23 cellular contexts compared by ENCODE assay signal in the genomic region with DNA sequence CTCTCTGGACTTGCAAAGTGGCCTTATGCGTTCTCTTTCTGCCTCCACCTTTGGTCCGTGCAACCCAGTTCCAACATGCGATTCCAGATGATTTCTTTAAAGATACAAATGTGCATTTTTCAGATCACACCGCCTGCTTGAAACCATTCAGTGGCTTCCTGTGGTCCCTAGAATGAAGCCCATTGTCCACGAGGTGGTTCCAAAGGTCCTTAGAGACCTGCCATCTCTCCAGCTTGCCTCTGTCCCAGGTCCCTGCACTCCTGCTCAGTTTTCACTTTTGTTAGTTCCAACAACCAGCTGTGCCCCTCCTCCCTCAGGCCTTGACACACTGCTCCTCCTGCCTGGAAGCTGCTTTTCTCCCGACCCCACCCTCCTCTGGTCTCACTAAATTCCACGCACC. TPM values are rescaled to one million over a fixed set of nuclear protein-coding genes. Genes with fewer than 3 reads are reported as not detected.
DNase-seq lines count a peak whose midpoint lies in the region; ATAC-seq and TF ChIP-seq lines count a peak whose summit lies in the region.
"Had no signal": no experiment of that assay in that cellular context is flagged by ENCODE, and none has a peak within 500 bp of the region (broad histone marks: within the 10 kb centered on the region; RNA-seq: fewer than 3 reads in every experiment).

No MANE protein-coding gene starts in this region.

- H2BK120ac ChIP-seq in H9 (ENCODE audit: low read depth, low read length, poor library complexity, severe bottlenecking) (no peak overlapping the region), mesenchymal stem cell (ENCODE audit: low read depth, low read length) (no peak overlapping the region)

- H2BK5ac ChIP-seq in H9 (ENCODE audit: insufficient read length, low read length) (no peak overlapping the region), mesenchymal stem cell (ENCODE audit: low read depth, low read length, poor library complexity, severe bottlenecking) (no peak overlapping the region)

- no peaks in the 10 kb centered on the region; a peak in 2 of 7 replicates for H3K36me3 Mint-ChIP-seq in H9 (ENCODE audit: insufficient read depth in 1 of 3, low read depth in 3 of 3)
- H3K36me3 Mint-ChIP-seq in stimulated activated memory B cell treated with anti-CD40 and anti-IgM and Interleukin-4, amounts not matched to agents 10 μg/mL and 1 μg/mL and 100 μg/mL, for 72 hours: no peaks in the 10 kb centered on the region
- H3K36me3 Mint-ChIP-seq in activated CD8-positive, alpha-beta T cell treated with anti-CD3 and anti-CD28 coated beads for 36 hours (ENCODE audit: low read depth): peaks cover 4% of the 10 kb centered on the region

- H2BK12ac ChIP-seq in H9 (ENCODE audit: insufficient read length, low read depth, low read length) (no peak overlapping the region), mesenchymal stem cell (ENCODE audit: low read length in 2 of 2) (no peak overlapping the region)

- H3T11ph ChIP-seq in H9 (ENCODE audit: low read length): no peak overlapping the region

- no peaks in the 10 kb centered on the region for H4K20me1 ChIP-seq in H9 (ENCODE audit: control insufficient read depth, insufficient read depth, insufficient read length)

- DNase-seq in H9 (no peak), coronary artery (ENCODE audit: low spot score) (peak; percentile 29), mesenchymal stem cell (no peak), NOMO-1 (lab: John Stamatoyannopoulos, UW; ENCODE audit: unreplicated experiment in 2 of 2) (no peak), kidney tubule cell (ENCODE audit: low spot score) (no peak)
- DNase-seq in activated CD8-positive, alpha-beta T cell treated with anti-CD3 and anti-CD28 coated beads for 36 hours: no peak
- no peak for DNase-seq in stimulated activated CD4-positive, alpha-beta T cell treated with anti-CD3 and anti-CD28 coated beads, Interleukin-15, amount 100 ng/mL, for 24 hours
- DNase-seq: ACHN, COR-L47, DMS 273 treated with DMSO at 0.1 percent for 48 hours, DND-41, NCI-H1048, NCI-H1436, NCI-H1930, NCI-H524 treated with DMSO at 0.1 percent for 48 hours had no signal

- peaks cover 2% of the 10 kb centered on the region for H3K27me3 Mint-ChIP-seq in H9 (ENCODE audit: low read depth)
- H3K27me3 Mint-ChIP-seq in stimulated activated memory B cell treated with anti-CD40 and anti-IgM and Interleukin-4, amounts not matched to agents 10 μg/mL and 1 μg/mL and 100 μg/mL, for 72 hours: no peaks in the 10 kb centered on the region
- H3K27me3 Mint-ChIP-seq in activated CD8-positive, alpha-beta T cell treated with anti-CD3 and anti-CD28 coated beads for 36 hours: peaks cover 1% of the 10 kb centered on the region
- H3K27me3 Mint-ChIP-seq: IgD-negative memory B cell had no signal

- CTCF ChIA-PET in activated CD8-positive, alpha-beta T cell treated with anti-CD3 and anti-CD28 coated beads for 36 hours (lab: Charles Lee): no interaction called here

- no peak overlapping the region for H3K56ac ChIP-seq in H9 (ENCODE audit: insufficient read length, low read depth, low read length)

- H4K8ac ChIP-seq in H9 (replicated peaks; ENCODE audit: insufficient read length, low read depth, low read length) (no peak overlapping the region), mesenchymal stem cell (ENCODE audit: low read length) (no peak overlapping the region)

- H4K5ac ChIP-seq in H9 (ENCODE audit: insufficient read length, low read depth, low read length): peak overlapping the region; percentile 48

- H3K79me1 ChIP-seq in H9 (ENCODE audit: insufficient read depth, low read depth, low read length, poor library complexity, severe bottlenecking) (no peaks in the 10 kb centered on the region), mesenchymal stem cell (replicated peaks; ENCODE audit: low read length, poor library complexity, severe bottlenecking) (peaks cover 2% of the 10 kb centered on the region)

- WGBS in H9 (ENCODE audit: extremely low coverage, insufficient read length, low lambda C conversion rate): no CpG with 5 or more reads among the region's 7 CpGs
- WGBS in mesenchymal stem cell: 90% methylated on average over 7 of the region's 7 CpGs

- H3K9me3 ChIP-seq in H9 (ENCODE audit: control insufficient read depth, low read depth, low read length): no peaks in the 10 kb centered on the region
- no peaks in the 10 kb centered on the region for H3K9me3 ChIP-seq in mesenchymal stem cell (ENCODE audit: control insufficient read depth, low read length)
- H3K9me3 ChIP-seq: HAP-1, MG63 had no signal

- H4K91ac ChIP-seq in H9 (ENCODE audit: insufficient read length, low read depth, low read length): no peak overlapping the region
- H4K91ac ChIP-seq in mesenchymal stem cell (ENCODE audit: low read length): peak overlapping the region; percentile 43

- no peak for ATAC-seq in stimulated activated memory B cell treated with anti-CD40 and anti-IgM and Interleukin-4, amounts not matched to agents 10 μg/mL and 1 μg/mL and 100 μg/mL, for 72 hours
- no peak for ATAC-seq in activated CD8-positive, alpha-beta T cell treated with anti-CD3 and anti-CD28 coated beads for 36 hours
- ATAC-seq: Panc1, Right ventricle myocardium inferior had no signal

- H3K27ac ChIP-seq in H9 (ENCODE audit: insufficient read length, low read depth, low read length) (no peak overlapping the region), coronary artery (no peak overlapping the region), mesenchymal stem cell (ENCODE audit: low read length, poor library complexity, severe bottlenecking) (no peak overlapping the region)
- H3K27ac ChIP-seq: C4-2B, HL-60 had no signal

- POLR2A ChIA-PET in activated CD8-positive, alpha-beta T cell treated with anti-CD3 and anti-CD28 coated beads for 36 hours (lab: Charles Lee): no interaction called here

- no peak overlapping the region for H3K4me3 Mint-ChIP-seq in H9
- no peak overlapping the region for H3K4me3 Mint-ChIP-seq in stimulated activated memory B cell treated with anti-CD40 and anti-IgM and Interleukin-4, amounts not matched to agents 10 μg/mL and 1 μg/mL and 100 μg/mL, for 72 hours
- H3K4me3 Mint-ChIP-seq in activated CD8-positive, alpha-beta T cell treated with anti-CD3 and anti-CD28 coated beads for 36 hours: no peak overlapping the region

- intact Hi-C loops in activated CD8-positive, alpha-beta T cell treated with anti-CD3 and anti-CD28 coated beads for 36 hours (cut with micrococcal nuclease): no loop called here

- H3K4me2 ChIP-seq in H9 (ENCODE audit: insufficient read depth, insufficient read length, low read length): no peak overlapping the region
- no peak overlapping the region for H3K4me2 ChIP-seq in mesenchymal stem cell (ENCODE audit: low read length, poor library complexity, severe bottlenecking)

- no peaks in the 10 kb centered on the region for H3K36me3 ChIP-seq in mesenchymal stem cell (ENCODE audit: control insufficient read depth in 1 of 2, insufficient read depth in 2 of 2, low read depth in 1 of 2, low read length in 2 of 2)
- H3K36me3 ChIP-seq: HAP-1, MG63 had no signal

- H3K4ac ChIP-seq in H9 (ENCODE audit: low read depth, low read length) (no peak overlapping the region), mesenchymal stem cell (ENCODE audit: low read depth in 1 of 2, low read length in 2 of 2) (no peak overlapping the region)

- no peaks in the 10 kb centered on the region for H3K27me3 ChIP-seq in H9 (ENCODE audit: insufficient read depth, low read length)
- peaks cover 0 to 3% of the 10 kb centered on the region in 2 experiments for H3K27me3 ChIP-seq in mesenchymal stem cell (ENCODE audit: control insufficient read depth in 1 of 2, insufficient read depth in 1 of 2, low read length in 2 of 2)
- H3K27me3 ChIP-seq: MG63 had no signal

- no peak overlapping the region for H2AFZ ChIP-seq in H9 (ENCODE audit: low read length)
- H2AFZ ChIP-seq in mesenchymal stem cell (ENCODE audit: low read depth, low read length): no peak overlapping the region

- no peaks in the 10 kb centered on the region; a peak in 1 of 5 replicates for H3K9me3 Mint-ChIP-seq in H9
- H3K9me3 Mint-ChIP-seq in stimulated activated memory B cell treated with anti-CD40 and anti-IgM and Interleukin-4, amounts not matched to agents 10 μg/mL and 1 μg/mL and 100 μg/mL, for 72 hours: no peaks in the 10 kb centered on the region
- H3K9me3 Mint-ChIP-seq in activated CD8-positive, alpha-beta T cell treated with anti-CD3 and anti-CD28 coated beads for 36 hours: no peaks in the 10 kb centered on the region
- H3K9me3 Mint-ChIP-seq: IgD-negative memory B cell had no signal

- no peak overlapping the region for H3K14ac ChIP-seq in H9 (ENCODE audit: insufficient read depth, low read length)
- H3K14ac ChIP-seq in mesenchymal stem cell (ENCODE audit: low read length in 2 of 2): no peak overlapping the region

- TF ChIP-seq CTCF in H9 (conservative IDR thresholded peaks at IDR 0.05) (no peak), coronary artery (IDR thresholded peaks at IDR 0.05) (no peak)
- no peak for TF ChIP-seq CTCF in activated CD8-positive, alpha-beta T cell treated with anti-CD3 and anti-CD28 coated beads for 36 hours (IDR thresholded peaks at IDR 0.05)

- peaks cover 24 to 25% of the 10 kb centered on the region in 2 experiments for H3K4me1 Mint-ChIP-seq in H9
- H3K4me1 Mint-ChIP-seq in stimulated activated memory B cell treated with anti-CD40 and anti-IgM and Interleukin-4, amounts not matched to agents 10 μg/mL and 1 μg/mL and 100 μg/mL, for 72 hours: peaks cover 20% of the 10 kb centered on the region
- H3K4me1 Mint-ChIP-seq in activated CD8-positive, alpha-beta T cell treated with anti-CD3 and anti-CD28 coated beads for 36 hours (ENCODE audit: low read depth): peaks cover 11% of the 10 kb centered on the region

- H3K4me3 ChIP-seq in coronary artery (no peak overlapping the region), mesenchymal stem cell (ENCODE audit: insufficient read depth in 1 of 2, low read depth in 1 of 2, low read length in 2 of 2) (no peak overlapping the region)
- H3K4me3 ChIP-seq: HAP-1, MG63 had no signal

- H2BK15ac ChIP-seq in H9 (ENCODE audit: low read depth, low read length) (no peak overlapping the region), mesenchymal stem cell (ENCODE audit: low read depth, poor library complexity, severe bottlenecking) (no peak overlapping the region)

- H3K9ac ChIP-seq in H9 (ENCODE audit: extremely low read depth, insufficient read length, low read length) (no peak overlapping the region), mesenchymal stem cell (ENCODE audit: low read length) (no peak overlapping the region)

- H3K4me1 ChIP-seq in H9 (ENCODE audit: insufficient read depth, low read length) (peaks cover 9% of the 10 kb centered on the region; the same call in 1 of the 2 replicates), mesenchymal stem cell (ENCODE audit: control insufficient read depth, insufficient read depth, low read depth, low read length) (peaks cover 4% of the 10 kb centered on the region)

- H3K18ac ChIP-seq in H9 (ENCODE audit: insufficient read length, low read depth, low read length) (no peak overlapping the region), mesenchymal stem cell (ENCODE audit: low read depth in 1 of 2, low read length in 2 of 2) (no peak overlapping the region)

- H2AK5ac ChIP-seq in H9 (ENCODE audit: insufficient read length, low read length) (no peak overlapping the region), mesenchymal stem cell (ENCODE audit: low read length, severe bottlenecking) (no peak overlapping the region)

- H3K23ac ChIP-seq in H9 (ENCODE audit: insufficient read length, low read depth, low read length): no peak overlapping the region
- no peak overlapping the region for H3K23ac ChIP-seq in mesenchymal stem cell (ENCODE audit: low read length in 2 of 2)

- H2BK20ac ChIP-seq in H9 (ENCODE audit: low read depth, low read length, poor library complexity, severe bottlenecking): no peak overlapping the region

- H3K27ac Mint-ChIP-seq in H9: no peak overlapping the region
- H3K27ac Mint-ChIP-seq in stimulated activated memory B cell treated with anti-CD40 and anti-IgM and Interleukin-4, amounts not matched to agents 10 μg/mL and 1 μg/mL and 100 μg/mL, for 72 hours: peak overlapping the region; percentile 36
- no peak overlapping the region for H3K27ac Mint-ChIP-seq in activated CD8-positive, alpha-beta T cell treated with anti-CD3 and anti-CD28 coated beads for 36 hours

- H3K23me2 ChIP-seq in H9 (ENCODE audit: insufficient read length, low read depth, low read length, poor library complexity, severe bottlenecking): peaks cover 4% of the 10 kb centered on the region

- H3K79me2 ChIP-seq in H9 (ENCODE audit: insufficient read depth, low read length): peaks cover 3% of the 10 kb centered on the region; the same call in 1 of the 2 replicates

RNA-seq across cellular contexts. Expression of a gene that starts 3.6 kb away (rescaled TPM):
- 51.1 and 53.3 TPM in 2 replicates for total RNA-seq in H9 (2021)
- 22.5 TPM for polyA plus RNA-seq in mesenchymal stem cell (2013, experiment 1 of 2)
- polyA plus RNA-seq in mesenchymal stem cell (2013, experiment 2 of 2): 22.2 TPM
- 10 to 100 TPM; 23.3 to 25.9 TPM for total RNA-seq in activated CD8-positive, alpha-beta T cell treated with anti-CD3 and anti-CD28 coated beads for 36 hours
